In genomic region chr21:42503711-42504110, GRCh38 we compare ENCODE assay signal across 18 cellular contexts. TPM values are rescaled to one million over a fixed set of nuclear protein-coding genes. Genes with fewer than 3 reads are reported as not detected.
DNase-seq lines count a peak whose midpoint lies in the region; ATAC-seq, FAIRE-seq and TF ChIP-seq lines count a peak whose summit lies in the region.
"Had no signal": no experiment of that assay in that cellular context is flagged by ENCODE, and none has a peak within 500 bp of the region (broad histone marks: within the 10 kb centered on the region; RNA-seq: fewer than 3 reads in every experiment).

No MANE protein-coding gene starts in this region.

- TF ChIP-seq POLR2A in GM12878 (IDR thresholded peaks at IDR 0.05; ENCODE audit: low read depth, low read length): no peak
- TF ChIP-seq POLR2A in HepG2 (IDR thresholded peaks at IDR 0.05; ENCODE audit: insufficient read depth in 1 of 2, low read depth in 2 of 2, low read length in 2 of 2): no peak

- in situ Hi-C loops in GM12878 (cut with MboI) (no loop called here), HepG2 (cut with HindIII; ENCODE audit: extremely low pct_ligation_motif_present, low pct_unique_long_range_greater_than_20kb) (no loop called here)

- no peak overlapping the region for H3K4me3 Mint-ChIP-seq in mesothelial cell of epicardium
- H3K4me3 Mint-ChIP-seq: activated CD4-positive, alpha-beta T cell treated with anti-CD3 and anti-CD28 coated beads for 36 hours; activated naive CD8-positive, alpha-beta T cell; activated T-cell treated with anti-CD3 and anti-CD28 coated beads, Interleukin-2, amount 50 U/mL, for 4 hours had no signal

- TF ChIP-seq CTCF in GM12865 (IDR thresholded peaks at IDR 0.05; ENCODE audit: insufficient read depth, low read depth, low read length, missing control alignments): no peak
- TF ChIP-seq CTCF in GM12878 (IDR thresholded peaks at IDR 0.05 in 2 of 3, conservative IDR thresholded peaks at IDR 0.05 in 1 of 3; ENCODE audit: control insufficient read depth in 2 of 3, extremely low read depth in 1 of 3, insufficient read depth in 1 of 3, low read depth in 3 of 3, low read length in 3 of 3): no peak
- no peak for TF ChIP-seq CTCF in mesothelial cell of epicardium (IDR thresholded peaks at IDR 0.05; ENCODE audit: unreplicated experiment)
- TF ChIP-seq CTCF in HepG2 (CRISPR knock-in tag; IDR thresholded peaks at IDR 0.05): no peak

- peak overlapping the region; percentile 39; the same call in 1 of the 2 replicates for H3K9ac ChIP-seq in BLaER1
- H3K9ac ChIP-seq in GM12878 (ENCODE audit: control insufficient read depth, insufficient read depth, low read length): no peak overlapping the region; the same call in 1 of the 2 replicates
- no peak overlapping the region for H3K9ac ChIP-seq in HepG2 (ENCODE audit: insufficient read depth, low read depth, low read length)
- H3K9ac ChIP-seq: parathyroid adenoma had no signal

- no peaks in the 10 kb centered on the region for H3K27me3 Mint-ChIP-seq in mesothelial cell of epicardium (ENCODE audit: low read depth)
- H3K27me3 Mint-ChIP-seq: activated CD4-positive, alpha-beta T cell treated with anti-CD3 and anti-CD28 coated beads for 36 hours; activated naive CD8-positive, alpha-beta T cell had no signal

- H3K4me1 ChIP-seq in BLaER1 (peaks cover 24% of the 10 kb centered on the region), GM12878 (ENCODE audit: control insufficient read depth, insufficient read depth, low read length) (peaks cover 31% of the 10 kb centered on the region), HepG2 (ENCODE audit: insufficient read depth, low read length) (no peaks in the 10 kb centered on the region)
- H3K4me1 ChIP-seq: esophagus muscularis mucosa, parathyroid adenoma had no signal

- FAIRE-seq in GM12878 (lab: Jason Lieb, UNC) (no peak), HepG2 (lab: Jason Lieb, UNC) (no peak)

- CTCF ChIA-PET in GM12878 (lab: Yijun Ruan, JAX): interaction anchor here (0.9 to 2.0 kb wide), 4 partner anchors 13 to 43 kb away, joined by 3 to 7 read pairs (median 6); no protein-coding TSS in a partner anchor
- CTCF ChIA-PET in HepG2 (lab: Yijun Ruan, JAX; ENCODE audit: low intra/inter-chr PET ratio, low total read pairs): no interaction called here

- H3K4me3 ChIP-seq in BLaER1 (no peak overlapping the region), GM12865 (ENCODE audit: low read depth, low read length) (no peak overlapping the region), GM12878 (0 out of 2 replicates have a peak overlapping the region, but pooled peaks have one; percentile 24), HepG2 (replicated peaks in 1 of 3; ENCODE audit: insufficient read depth in 1 of 3, low read depth in 2 of 3, low read length in 3 of 3) (no peak overlapping the region)
- H3K4me3 ChIP-seq: esophagus muscularis mucosa had no signal

- H3K27ac Mint-ChIP-seq in mesothelial cell of epicardium: no peak overlapping the region
- H3K27ac Mint-ChIP-seq: activated CD4-positive, alpha-beta T cell treated with anti-CD3 and anti-CD28 coated beads for 36 hours had no signal

- POLR2A ChIA-PET in GM12878 (lab: Charles Lee): interaction anchor here (1.2 to 1.5 kb wide), 3 partner anchors 9 to 32 kb away, joined by 3 to 5 read pairs (median 5); partner anchors contain the start of gene SLC37A1
- POLR2A ChIA-PET in HepG2 (lab: Yijun Ruan, JAX): no interaction called here

- no peaks in the 10 kb centered on the region for H3K27me3 ChIP-seq in BLaER1
- no peaks in the 10 kb centered on the region for H3K27me3 ChIP-seq in GM12878 (replicated peaks in 1 of 2; ENCODE audit: control insufficient read depth in 2 of 2, insufficient read depth in 2 of 2, low read length in 1 of 2)
- peaks cover 0 to 1% of the 10 kb centered on the region in 2 experiments; a peak in 1 of 5 replicates for H3K27me3 ChIP-seq in HepG2 (ENCODE audit: control insufficient read depth in 1 of 2, insufficient read depth in 2 of 2, low read length in 2 of 2)
- H3K27me3 ChIP-seq: esophagus muscularis mucosa had no signal

- no peaks in the 10 kb centered on the region for H3K36me3 Mint-ChIP-seq in mesothelial cell of epicardium
- H3K36me3 Mint-ChIP-seq: activated naive CD8-positive, alpha-beta T cell had no signal

- BruUV-seq in GM12878 (replicated peaks; lab: Mats Ljungman, UMichigan) (no TSS peak), HepG2 (replicated peaks; lab: Mats Ljungman, UMichigan) (no TSS peak)

- peak overlapping the region; percentile 47; the same call in 1 of the 2 replicates for H3K27ac ChIP-seq in BLaER1
- H3K27ac ChIP-seq in GM12878 (ENCODE audit: control insufficient read depth, insufficient read depth): peak overlapping the region; percentile 55
- H3K27ac ChIP-seq in HepG2 (ENCODE audit: extremely low read length, insufficient read depth, low read length): no peak overlapping the region
- H3K27ac ChIP-seq: esophagus muscularis mucosa, parathyroid adenoma had no signal

- SMC1A ChIA-PET in GM12878 (lab: Charles Lee; ENCODE audit: uncharacterized antibody, unreplicated experiment): interaction anchor here (0.9 to 2.0 kb wide), 9 partner anchors 9 to 48 kb away, joined by 3 to 10 read pairs (median 4); no protein-coding TSS in a partner anchor

- intact Hi-C loops in GM12878 (cut with micrococcal nuclease; ENCODE audit: unreplicated experiment) (loop anchor here (2.0 kb wide), 1 partner anchor 43 kb away; no protein-coding TSS in a partner anchor), HepG2 (cut with micrococcal nuclease; ENCODE audit: unreplicated experiment) (no loop called here)

- H3K4me1 Mint-ChIP-seq in mesothelial cell of epicardium: no peaks in the 10 kb centered on the region

- H3K79me2 ChIP-seq in GM12878 (ENCODE audit: control insufficient read depth, insufficient read depth, low read length) (no peaks in the 10 kb centered on the region), HepG2 (ENCODE audit: insufficient read depth, low read length) (no peaks in the 10 kb centered on the region)
- H3K79me2 ChIP-seq: parathyroid adenoma had no signal

- no peaks in the 10 kb centered on the region for H4K20me1 ChIP-seq in BLaER1
- no peaks in the 10 kb centered on the region for H4K20me1 ChIP-seq in GM12878 (ENCODE audit: control insufficient read depth, insufficient read depth)
- H4K20me1 ChIP-seq in HepG2 (ENCODE audit: insufficient read depth, low read length): no peaks in the 10 kb centered on the region

- peak; percentile 66 for DNase-seq in GM12865 (ENCODE audit: low read depth)
- peak; percentile 12 for DNase-seq in NOMO-1 treated with DMSO at 0.1 percent for 48 hours (lab: John Stamatoyannopoulos, UW; ENCODE audit: unreplicated experiment)
- DNase-seq in GM12878 (ENCODE audit: low read depth, low spot score): no peak
- no peak for DNase-seq in inferior parietal cortex (ENCODE audit: extremely low spot score)
- no peak for DNase-seq in mesothelial cell of epicardium (ENCODE audit: low spot score in 2 of 2, unreplicated experiment in 2 of 2)
- no peak for DNase-seq in HepG2 (ENCODE audit: low spot score)
- DNase-seq: activated CD4-positive, alpha-beta T cell treated with anti-CD3 and anti-CD28 coated beads for 36 hours; activated T-cell treated with anti-CD3 and anti-CD28 coated beads, Interleukin-2, amount 50 U/mL, for 4 hours; Calu3; NCI-H1694 treated with DMSO at 0.1 percent for 48 hours; SHP77 treated with DMSO at 0.1 percent for 48 hours; stimulated activated CD4-positive, alpha-beta T cell treated with anti-CD3 and anti-CD28 coated beads, Interleukin-4, amount 100 ng/mL, for 1 hour; T-helper 9 cell had no signal

- no peaks in the 10 kb centered on the region for H3K36me3 ChIP-seq in BLaER1
- H3K36me3 ChIP-seq in GM12878 (ENCODE audit: control insufficient read depth in 2 of 2, insufficient read depth in 2 of 2, low read length in 1 of 2): no peaks in the 10 kb centered on the region
- H3K36me3 ChIP-seq in HepG2 (replicated peaks in 1 of 2; ENCODE audit: control insufficient read depth in 1 of 2, insufficient read depth in 2 of 2, low read length in 2 of 2): no peaks in the 10 kb centered on the region
- H3K36me3 ChIP-seq: esophagus muscularis mucosa had no signal

- 23% methylated on average over 4 of the region's 4 CpGs for WGBS in GM12878 (ENCODE audit: insufficient coverage, insufficient replicate concordance, low lambda C conversion rate, missing lambda C conversion rate)
- 31% methylated on average over 4 of the region's 4 CpGs for whole genome bisulfite sequencing in HepG2 (ENCODE audit: low lambda C conversion rate)

- peak; percentile 76 for ATAC-seq in GM12878
- ATAC-seq in GM19035 (IDR thresholded peaks at IDR 0.05; ENCODE audit: unreplicated experiment): no peak
- no peak for ATAC-seq in HepG2
- ATAC-seq: activated CD4-positive, alpha-beta T cell treated with anti-CD3 and anti-CD28 coated beads for 36 hours; activated T-cell treated with anti-CD3 and anti-CD28 coated beads, Interleukin-2, amount 50 U/mL, for 4 hours had no signal

- TF ChIP-seq EP300 in GM12878 (IDR thresholded peaks at IDR 0.05; ENCODE audit: borderline replicate concordance in 1 of 2, control insufficient read depth in 1 of 2, low read depth in 2 of 2, low read length in 2 of 2) (no peak), HepG2 (IDR thresholded peaks at IDR 0.05; ENCODE audit: low read depth in 2 of 2, low read length in 2 of 2) (no peak), HepG2 (CRISPR knock-in tag; IDR thresholded peaks at IDR 0.05; ENCODE audit: borderline replicate concordance) (no peak)

- no peaks in the 10 kb centered on the region for H3K9me3 Mint-ChIP-seq in mesothelial cell of epicardium
- H3K9me3 Mint-ChIP-seq: activated T-cell treated with anti-CD3 and anti-CD28 coated beads, Interleukin-2, amount 50 U/mL, for 4 hours had no signal

- H2AFZ ChIP-seq in GM12878 (ENCODE audit: control insufficient read depth, low read depth, low read length) (peak overlapping the region; percentile 79), HepG2 (ENCODE audit: low read length) (no peak overlapping the region)
- H2AFZ ChIP-seq: parathyroid adenoma had no signal

- H3K9me3 ChIP-seq in BLaER1 (no peaks in the 10 kb centered on the region), GM12878 (replicated peaks; ENCODE audit: control insufficient read depth, insufficient read depth, low read length) (no peaks in the 10 kb centered on the region), HepG2 (ENCODE audit: low read length) (no peaks in the 10 kb centered on the region)
- H3K9me3 ChIP-seq: esophagus muscularis mucosa had no signal

- RAD21 ChIA-PET in GM12878 (lab: Charles Lee; ENCODE audit: unreplicated experiment): interaction anchor here (0.6 to 0.8 kb wide), 3 partner anchors 11 to 35 kb away, joined by 3 read pairs; no protein-coding TSS in a partner anchor

- TF ChIP-seq RAD21 in GM12878 (IDR thresholded peaks at IDR 0.05; ENCODE audit: insufficient read depth, low read depth, low read length): no peak
- TF ChIP-seq RAD21 in HepG2 (CRISPR knock-in tag; IDR thresholded peaks at IDR 0.05): no peak

- H3K4me2 ChIP-seq in BLaER1 (peak overlapping the region; percentile 75), GM12878 (ENCODE audit: control insufficient read depth, insufficient read depth) (peak overlapping the region; percentile 73), HepG2 (ENCODE audit: low read depth, low read length) (no peak overlapping the region)

RNA-seq across cellular contexts. Expression of gene RSPH1, which starts 7.7 kb away (rescaled TPM):
- total RNA-seq in GM12878 (2013; cell fraction: nucleolus; rRNA removed): 0.56 and 0.78 TPM in 2 replicates
- total RNA-seq in GM12878 (2014; rRNA removed): 0.11 and 0.33 TPM in 2 replicates
- 0.27 and 0.37 TPM in 2 replicates for total RNA-seq in GM12878 (2014; rRNA removed; fragmentation: Illumina TruSeq; extraction: Trizol)
- 0.27 and 0.28 TPM in 2 replicates for total RNA-seq in GM12878 (2021)
- polyA plus RNA-seq in GM12878 (2011; ENCODE audit: low read depth): 0.94 TPM
- 0.38 and 0.59 TPM in 2 replicates for polyA plus RNA-seq in GM12878 (2011; rRNA removed)
- polyA plus RNA-seq in GM12878 (2011; cell fraction: cytosol; rRNA removed): 0.10 and 0.21 TPM in 2 replicates
- 0.16 and 0.22 TPM in 2 replicates for polyA plus RNA-seq in GM12878 (2011; cell fraction: nucleus; rRNA removed)
- 0.79 and 1.1 TPM in 2 replicates for polyA plus RNA-seq in GM12878 (2012)
- 0.37 and 0.67 TPM in 2 replicates for polyA plus RNA-seq in GM12878 (2014; fragmentation: Illumina TruSeq; extraction: Trizol)
- under 1 TPM; 0.37 to 0.38 TPM for polyA plus RNA-seq in GM12878 (2014; fragmentation: Nextera tagmentation; extraction: Ambion mirVana)
- polyA plus RNA-seq in GM12878 (2014; rRNA removed): 0.19 and 0.81 TPM in 2 replicates
- polyA plus RNA-seq in GM12878 (2016; fragmentation: Nextera tagmentation; extraction: Ambion mirVana): 1 to 10 TPM; 1.2 to 1.4 TPM
- 0.88 TPM in 1 of 2 replicates, not detected in the other for polyA minus RNA-seq in GM12878 (2011; rRNA and poly(A)+ RNA removed)
- polyA minus RNA-seq in GM12878 (2011; cell fraction: cytosol; rRNA and poly(A)+ RNA removed): not detected in 2 replicates
- not detected in 2 replicates for polyA minus RNA-seq in GM12878 (2011; cell fraction: nucleus; rRNA and poly(A)+ RNA removed)
- total RNA-seq in mesothelial cell of epicardium: 0.23 to 0.42 TPM (median 0.40 TPM) in 3 replicates
- total RNA-seq in HepG2 (2016; rRNA removed; fragmentation: Illumina TruSeq; extraction: Trizol): not detected in 2 replicates
- not detected in 2 replicates for total RNA-seq in HepG2 (2016; cell fraction: cytosol; rRNA removed; fragmentation: Illumina TruSeq; extraction: Trizol; ENCODE audit: low read depth)
- not detected in 2 replicates for total RNA-seq in HepG2 (2016; cell fraction: insoluble cytoplasmic fraction; rRNA removed; fragmentation: Illumina TruSeq; extraction: Trizol)
- not detected in 2 replicates for total RNA-seq in HepG2 (2016; cell fraction: membrane; rRNA removed; fragmentation: Illumina TruSeq; extraction: Trizol)
- not detected in 2 replicates for total RNA-seq in HepG2 (2016; cell fraction: nucleus; rRNA removed; fragmentation: Illumina TruSeq; extraction: Trizol)
- not detected in 2 replicates for polyA plus RNA-seq in HepG2 (2011; rRNA removed)
- polyA plus RNA-seq in HepG2 (2011; cell fraction: cytosol; rRNA removed): not detected in 2 replicates
- polyA plus RNA-seq in HepG2 (2011; cell fraction: nucleus; rRNA removed): not detected in 2 replicates
- not detected in 2 replicates for polyA plus RNA-seq in HepG2 (2012)
- polyA plus RNA-seq in HepG2 (2016; cell fraction: cytosol; fragmentation: Illumina TruSeq; extraction: Trizol; ENCODE audit: low read depth): not detected in 2 replicates
- not detected in 2 replicates for polyA plus RNA-seq in HepG2 (2016; cell fraction: insoluble cytoplasmic fraction; fragmentation: Illumina TruSeq; extraction: Trizol; ENCODE audit: low read depth)
- not detected in 2 replicates for polyA plus RNA-seq in HepG2 (2016; cell fraction: membrane; fragmentation: Illumina TruSeq; extraction: Trizol; ENCODE audit: low read depth)
- not detected in 2 replicates for polyA plus RNA-seq in HepG2 (2016; cell fraction: nucleus; fragmentation: Illumina TruSeq; extraction: Trizol; ENCODE audit: insufficient read depth, low read depth)
- polyA minus RNA-seq in HepG2 (2011; rRNA and poly(A)+ RNA removed; ENCODE audit: low replicate concordance): not detected in 2 replicates
- not detected in 2 replicates for polyA minus RNA-seq in HepG2 (2011; cell fraction: cytosol; rRNA and poly(A)+ RNA removed)
- polyA minus RNA-seq in HepG2 (2011; cell fraction: nucleus; rRNA and poly(A)+ RNA removed): not detected in 2 replicates
- total RNA-seq: activated T-cell treated with anti-CD3 and anti-CD28 coated beads, Interleukin-2, amount 50 U/mL, for 4 hours had no signal

RNA-seq across cellular contexts. Expression of gene SLC37A1, which starts 9.9 kb away (rescaled TPM):
- 129 and 143 TPM in 2 replicates for total RNA-seq in GM12878 (2013; cell fraction: nucleolus; rRNA removed)
- total RNA-seq in GM12878 (2014; rRNA removed): 33.0 and 35.5 TPM in 2 replicates
- 19.2 and 19.7 TPM in 2 replicates for total RNA-seq in GM12878 (2014; rRNA removed; fragmentation: Illumina TruSeq; extraction: Trizol)
- total RNA-seq in GM12878 (2021): 30.7 and 34.8 TPM in 2 replicates
- polyA plus RNA-seq in GM12878 (2011; ENCODE audit: low read depth): 6.2 TPM
- 17.7 and 23.3 TPM in 2 replicates for polyA plus RNA-seq in GM12878 (2011; rRNA removed)
- 20.2 and 24.6 TPM in 2 replicates for polyA plus RNA-seq in GM12878 (2011; cell fraction: cytosol; rRNA removed)
- polyA plus RNA-seq in GM12878 (2011; cell fraction: nucleus; rRNA removed): 75.0 and 82.4 TPM in 2 replicates
- polyA plus RNA-seq in GM12878 (2012): 17.7 and 18.5 TPM in 2 replicates
- 12.0 and 18.4 TPM in 2 replicates for polyA plus RNA-seq in GM12878 (2014; fragmentation: Illumina TruSeq; extraction: Trizol)
- polyA plus RNA-seq in GM12878 (2014; fragmentation: Nextera tagmentation; extraction: Ambion mirVana): 1 to 10 TPM; 1.1 to 2.4 TPM
- polyA plus RNA-seq in GM12878 (2014; rRNA removed): 25.4 and 26.5 TPM in 2 replicates
- 10 to 100 TPM; 28.0 to 32.0 TPM for polyA plus RNA-seq in GM12878 (2016; fragmentation: Nextera tagmentation; extraction: Ambion mirVana)
- polyA minus RNA-seq in GM12878 (2011; rRNA and poly(A)+ RNA removed): 22.6 and 32.2 TPM in 2 replicates
- 8.6 and 12.4 TPM in 2 replicates for polyA minus RNA-seq in GM12878 (2011; cell fraction: cytosol; rRNA and poly(A)+ RNA removed)
- polyA minus RNA-seq in GM12878 (2011; cell fraction: nucleus; rRNA and poly(A)+ RNA removed): 43.9 and 56.5 TPM in 2 replicates
- 13.0 to 15.9 TPM (median 14.8 TPM) in 3 replicates for total RNA-seq in mesothelial cell of epicardium
- 0.17 and 0.40 TPM in 2 replicates for total RNA-seq in HepG2 (2016; rRNA removed; fragmentation: Illumina TruSeq; extraction: Trizol)
- total RNA-seq in HepG2 (2016; cell fraction: cytosol; rRNA removed; fragmentation: Illumina TruSeq; extraction: Trizol; ENCODE audit: low read depth): 0.18 TPM in 1 of 2 replicates, not detected in the other
- 0.10 and 0.28 TPM in 2 replicates for total RNA-seq in HepG2 (2016; cell fraction: insoluble cytoplasmic fraction; rRNA removed; fragmentation: Illumina TruSeq; extraction: Trizol)
- 0.31 and 0.48 TPM in 2 replicates for total RNA-seq in HepG2 (2016; cell fraction: membrane; rRNA removed; fragmentation: Illumina TruSeq; extraction: Trizol)
- 0.31 and 0.34 TPM in 2 replicates for total RNA-seq in HepG2 (2016; cell fraction: nucleus; rRNA removed; fragmentation: Illumina TruSeq; extraction: Trizol)
- 0.14 and 0.22 TPM in 2 replicates for polyA plus RNA-seq in HepG2 (2011; rRNA removed)
- 0.12 and 0.14 TPM in 2 replicates for polyA plus RNA-seq in HepG2 (2011; cell fraction: cytosol; rRNA removed)
- polyA plus RNA-seq in HepG2 (2011; cell fraction: nucleus; rRNA removed): 0.19 and 0.29 TPM in 2 replicates
- 0.13 and 0.28 TPM in 2 replicates for polyA plus RNA-seq in HepG2 (2012)
- 0.18 and 0.58 TPM in 2 replicates for polyA plus RNA-seq in HepG2 (2016; cell fraction: cytosol; fragmentation: Illumina TruSeq; extraction: Trizol; ENCODE audit: low read depth)
- polyA plus RNA-seq in HepG2 (2016; cell fraction: insoluble cytoplasmic fraction; fragmentation: Illumina TruSeq; extraction: Trizol; ENCODE audit: low read depth): 0.12 and 0.25 TPM in 2 replicates
- 0.35 and 0.40 TPM in 2 replicates for polyA plus RNA-seq in HepG2 (2016; cell fraction: membrane; fragmentation: Illumina TruSeq; extraction: Trizol; ENCODE audit: low read depth)
- polyA plus RNA-seq in HepG2 (2016; cell fraction: nucleus; fragmentation: Illumina TruSeq; extraction: Trizol; ENCODE audit: insufficient read depth, low read depth): 0.37 and 0.70 TPM in 2 replicates
- polyA minus RNA-seq in HepG2 (2011; rRNA and poly(A)+ RNA removed; ENCODE audit: low replicate concordance): 0.80 and 7.9 TPM in 2 replicates
- polyA minus RNA-seq in HepG2 (2011; cell fraction: cytosol; rRNA and poly(A)+ RNA removed): 0.49 TPM in 1 of 2 replicates, not detected in the other
- polyA minus RNA-seq in HepG2 (2011; cell fraction: nucleus; rRNA and poly(A)+ RNA removed): 0.12 and 0.39 TPM in 2 replicates

Comparison
In these comparisons a context has a peak if more than half of its experiments do, and no peak if none do; other contexts are left out.
1. DNase-seq: peak in GM12865 (single experiment) and NOMO-1 treated with DMSO at 0.1 percent for 48 hours (single experiment); none in GM12878 (single experiment), inferior parietal cortex (single experiment), mesothelial cell of epicardium (0 of 2) and HepG2 (single experiment).